In genomic region chr16:64478258-64478906, GRCh38 we compare ENCODE assay signal across 1 cellular context.
TF ChIP-seq lines count a peak whose summit lies in the region.

No MANE protein-coding gene starts in this region.

TF ChIP-seq in HepG2, 621 proteins besides CTCF, POLR2A, EP300 and RAD21 (continued from another document):
- TF ChIP-seq RERE (CRISPR knock-in tag; IDR thresholded peaks at IDR 0.05; ENCODE audit: low read depth), result peak; percentile 56; the same call in 1 of the 2 replicates
